8 cellular contexts compared by ENCODE assay signal in genomic region chr18:50877545-50878265, GRCh38. TPM values are rescaled to one million over a fixed set of nuclear protein-coding genes. Genes with fewer than 3 reads are reported as not detected.
DNase-seq lines count a peak whose midpoint lies in the region; ATAC-seq, FAIRE-seq and TF ChIP-seq lines count a peak whose summit lies in the region.

No MANE protein-coding gene starts in this region.

- peaks cover 34% of the 10 kb centered on the region for H3K79me2 ChIP-seq in K562 (ENCODE audit: control insufficient read depth, insufficient read depth, low read length)

- no peaks in the 10 kb centered on the region for H3K27me3 ChIP-seq in HUES6 (ENCODE audit: control insufficient read depth, insufficient read depth, low read length)
- no peaks in the 10 kb centered on the region for H3K27me3 ChIP-seq in K562 (ENCODE audit: control insufficient read depth in 2 of 2, insufficient read depth in 2 of 2, low read length in 2 of 2)
- H3K27me3 ChIP-seq in muscle layer of duodenum (ENCODE audit: low read depth, low read length) = no peaks in the 10 kb centered on the region

- H3K9me3 ChIP-seq in HUES6 (ENCODE audit: control insufficient read depth, insufficient read depth, low read depth, low read length) (no peaks in the 10 kb centered on the region), K562 (replicated peaks; ENCODE audit: control insufficient read depth, insufficient read depth, low read depth, low read length) (no peaks in the 10 kb centered on the region), muscle layer of duodenum (ENCODE audit: control insufficient read depth in 1 of 2, low read length in 2 of 2) (no peaks in the 10 kb centered on the region)

- no peak for ATAC-seq in K562
- ATAC-seq in HG03196 (IDR thresholded peaks at IDR 0.05; ENCODE audit: unreplicated experiment) = no peak
- ATAC-seq in GM18907 (IDR thresholded peaks at IDR 0.05; ENCODE audit: unreplicated experiment) = no peak

- H3K9ac ChIP-seq in HUES6 (ENCODE audit: low read length) = no peak overlapping the region
- H3K9ac ChIP-seq in K562 (ENCODE audit: insufficient read depth in 1 of 2, low read depth in 2 of 2, low read length in 2 of 2) = no peak overlapping the region

- CTCF ChIA-PET in K562 (lab: Yijun Ruan, JAX; ENCODE audit: low intra/inter-chr PET ratio) = no interaction called here

- POLR2A ChIA-PET in K562 (lab: Yijun Ruan, JAX) = interaction anchor here (0.6 kb wide), 2 partner anchors 78 to 89 kb away, joined by 3 to 4 read pairs; no protein-coding TSS in a partner anchor

- TF ChIP-seq EP300 in K562 (IDR thresholded peaks at IDR 0.05; ENCODE audit: low read length) = no peak

- no peaks in the 10 kb centered on the region for H4K20me1 ChIP-seq in K562 (replicated peaks; ENCODE audit: control insufficient read depth, insufficient read depth, low read length)

- H3K4me1 ChIP-seq in HUES6 (ENCODE audit: control insufficient read depth, insufficient read depth, low read length) (peaks cover 13% of the 10 kb centered on the region), K562 (replicated peaks in 1 of 2; ENCODE audit: control insufficient read depth in 2 of 2, insufficient read depth in 2 of 2, low read length in 2 of 2) (peaks cover 3 to 4% of the 10 kb centered on the region in 2 experiments; a peak in 3 of 5 replicates), muscle layer of duodenum (ENCODE audit: control insufficient read depth in 1 of 2, insufficient read depth in 2 of 2, low read length in 2 of 2) (peaks cover 0 to 17% of the 10 kb centered on the region in 2 donors)

- no TSS peak for BruUV-seq in K562 (replicated peaks; lab: Mats Ljungman, UMichigan)

- no peak for FAIRE-seq in K562 (lab: Jason Lieb, UNC)

- TF ChIP-seq CTCF in AG09309 (IDR thresholded peaks at IDR 0.05; ENCODE audit: control insufficient read depth, insufficient read depth, low read depth, low read length, missing control alignments) (no peak), K562 (IDR thresholded peaks at IDR 0.05 in 2 of 3, conservative IDR thresholded peaks at IDR 0.05 in 1 of 3; ENCODE audit: insufficient read depth in 2 of 3, low read depth in 1 of 3, low read length in 3 of 3) (no peak)

- DNase-seq in AG09309 (ENCODE audit: low read depth) (no peak), K562 (ENCODE audit: extremely low read depth in 1 of 4, low spot score in 3 of 4) (no peak), DMS114 treated with DMSO at 0.1 percent for 48 hours (lab: John Stamatoyannopoulos, UW; ENCODE audit: unreplicated experiment) (no peak), AG20443 (ENCODE audit: low spot score) (no peak)

- intact Hi-C loops in K562 (cut with micrococcal nuclease) = loop anchor here (10.0 kb wide), 1 partner anchor 127 kb away; no protein-coding TSS in a partner anchor

- no peak for TF ChIP-seq POLR2A in K562 (conservative IDR thresholded peaks at IDR 0.05)

- peak overlapping the region; percentile 94 for H2AFZ ChIP-seq in K562 (ENCODE audit: low read depth, low read length)

- H3K4me3 ChIP-seq in AG09309 (ENCODE audit: control insufficient read depth, low read depth, low read length) (peak overlapping the region; percentile 88), HUES6 (ENCODE audit: low read depth, low read length) (peak overlapping the region; percentile 91), K562 (peak overlapping the region; percentile 74; the same call in 1 of the 2 replicates), muscle layer of duodenum (ENCODE audit: low read depth in 1 of 2, low read length in 2 of 2) (peak overlapping the region; percentile 88 to 95)

- in situ Hi-C loops in K562 (cut with MboI) = no loop called here

- 64% methylated on average over 7 of the region's 8 CpGs for WGBS in K562 (ENCODE audit: insufficient coverage, low coverage, missing lambda C conversion rate)

- H3K36me3 ChIP-seq in HUES6 (ENCODE audit: control insufficient read depth, insufficient read depth, low read length) (no peaks in the 10 kb centered on the region), K562 (ENCODE audit: control insufficient read depth, insufficient read depth, low read length) (no peaks in the 10 kb centered on the region), muscle layer of duodenum (ENCODE audit: control insufficient read depth in 1 of 2, insufficient read depth in 2 of 2, low read length in 2 of 2) (no peaks in the 10 kb centered on the region)

- no peak for TF ChIP-seq RAD21 in K562 (CRISPR knock-in tag; conservative IDR thresholded peaks at IDR 0.05 in 1 of 2, IDR thresholded peaks at IDR 0.05 in 1 of 2)

- H3K4me2 ChIP-seq in K562 (ENCODE audit: insufficient read depth, low read length) = peak overlapping the region; percentile 87; the same call in 1 of the 2 replicates

- H3K9me1 ChIP-seq in K562 (ENCODE audit: control insufficient read depth, insufficient read depth, low read length) = no peaks in the 10 kb centered on the region

- H3K27ac ChIP-seq in HUES6 (ENCODE audit: low read depth, low read length) (no peak overlapping the region), K562 (ENCODE audit: extremely low read depth, low read depth, low read length) (no peak overlapping the region), muscle layer of duodenum (ENCODE audit: low read length) (peak overlapping the region; percentile 93)

TF ChIP-seq in K562, 482 proteins besides CTCF, POLR2A, EP300 and RAD21:
- TF ChIP-seq RFX5 (IDR thresholded peaks at IDR 0.05; ENCODE audit: low read depth, low read length) (no peak), CEBPB (tag; IDR thresholded peaks at IDR 0.05) (peak; percentile 69), CEBPG (CRISPR knock-in tag; IDR thresholded peaks at IDR 0.05) (no peak), CEBPG (tag; conservative IDR thresholded peaks at IDR 0.05 in 1 of 2, IDR thresholded peaks at IDR 0.05 in 1 of 2) (peak; percentile 49 to 74; a peak in 3 of 4 replicates)

RNA-seq across cellular contexts. Expression of gene ME2, which starts 1.2 kb away (rescaled TPM):
- total RNA-seq in K562 (2011; cell fraction: chromatin; rRNA removed; ENCODE audit: low replicate concordance) = 10.7 and 35.3 TPM in 2 replicates
- total RNA-seq in K562 (2011; cell fraction: nucleolus; rRNA removed) = 5.8 and 6.7 TPM in 2 replicates
- 14.2 and 21.4 TPM in 2 replicates for total RNA-seq in K562 (2011; cell fraction: nucleoplasm; rRNA removed)
- total RNA-seq in K562 (2014; rRNA removed) = 42.1 and 46.1 TPM in 2 replicates
- total RNA-seq in K562 (2014; rRNA removed; fragmentation: Illumina TruSeq; extraction: Trizol) = 36.2 and 40.9 TPM in 2 replicates
- total RNA-seq in K562 (2015; rRNA removed; fragmentation: Illumina TruSeq; extraction: Trizol) = 26.2 and 31.3 TPM in 2 replicates
- 29.5 and 30.3 TPM in 2 replicates for total RNA-seq in K562 (2021)
- 42.3 and 54.4 TPM in 2 replicates for polyA plus RNA-seq in K562 (2011; rRNA removed)
- polyA plus RNA-seq in K562 (2011; cell fraction: cytosol; rRNA removed) = 18.1 and 31.4 TPM in 2 replicates
- polyA plus RNA-seq in K562 (2011; cell fraction: nucleus; rRNA removed) = 14.6 and 24.3 TPM in 2 replicates
- 23.8 and 27.6 TPM in 2 replicates for polyA plus RNA-seq in K562 (2012)
- 44.3 and 54.0 TPM in 2 replicates for polyA plus RNA-seq in K562 (2014; fragmentation: Illumina TruSeq; extraction: Trizol)
- 10 to 100 TPM; 12.3 to 13.0 TPM for polyA plus RNA-seq in K562 (2014; fragmentation: Nextera tagmentation; extraction: Ambion mirVana)
- 39.5 and 40.7 TPM in 2 replicates for polyA plus RNA-seq in K562 (2014; rRNA removed)
- 53.5 and 57.6 TPM in 2 replicates for polyA minus RNA-seq in K562 (2011; rRNA and poly(A)+ RNA removed)
- polyA minus RNA-seq in K562 (2011; cell fraction: cytosol; rRNA and poly(A)+ RNA removed) = 18.4 and 24.2 TPM in 2 replicates
- 6.7 and 11.4 TPM in 2 replicates for polyA minus RNA-seq in K562 (2011; cell fraction: nucleus; rRNA and poly(A)+ RNA removed)

RNA-seq across cellular contexts. Expression of gene MRO, which starts 57.9 kb away (rescaled TPM):
- not detected in 2 replicates for total RNA-seq in K562 (2011; cell fraction: chromatin; rRNA removed; ENCODE audit: low replicate concordance)
- total RNA-seq in K562 (2011; cell fraction: nucleolus; rRNA removed) = not detected in 2 replicates
- not detected in 2 replicates for total RNA-seq in K562 (2011; cell fraction: nucleoplasm; rRNA removed)
- total RNA-seq in K562 (2014; rRNA removed) (not detected in 2 replicates), K562 (2014; rRNA removed; fragmentation: Illumina TruSeq; extraction: Trizol) (not detected in 2 replicates), K562 (2015; rRNA removed; fragmentation: Illumina TruSeq; extraction: Trizol) (not detected in 2 replicates), K562 (2021) (not detected in 2 replicates)
- polyA plus RNA-seq in K562 (2011; rRNA removed) (not detected in 2 replicates), K562 (2014; fragmentation: Illumina TruSeq; extraction: Trizol) (not detected in 2 replicates), K562 (2014; fragmentation: Nextera tagmentation; extraction: Ambion mirVana) (under 1 TPM in 1 of 2 experiments, not detected in 1; 0.06 TPM), K562 (2014; rRNA removed) (not detected in 2 replicates)
- 0.22 TPM in 1 of 2 replicates, not detected in the other for polyA plus RNA-seq in K562 (2011; cell fraction: cytosol; rRNA removed)
- not detected in 2 replicates for polyA plus RNA-seq in K562 (2011; cell fraction: nucleus; rRNA removed)
- not detected in 2 replicates for polyA plus RNA-seq in K562 (2012)
- polyA minus RNA-seq in K562 (2011; rRNA and poly(A)+ RNA removed) = not detected in 2 replicates
- not detected in 2 replicates for polyA minus RNA-seq in K562 (2011; cell fraction: cytosol; rRNA and poly(A)+ RNA removed)
- polyA minus RNA-seq in K562 (2011; cell fraction: nucleus; rRNA and poly(A)+ RNA removed) = not detected in 2 replicates
